In the genomic region with DNA sequence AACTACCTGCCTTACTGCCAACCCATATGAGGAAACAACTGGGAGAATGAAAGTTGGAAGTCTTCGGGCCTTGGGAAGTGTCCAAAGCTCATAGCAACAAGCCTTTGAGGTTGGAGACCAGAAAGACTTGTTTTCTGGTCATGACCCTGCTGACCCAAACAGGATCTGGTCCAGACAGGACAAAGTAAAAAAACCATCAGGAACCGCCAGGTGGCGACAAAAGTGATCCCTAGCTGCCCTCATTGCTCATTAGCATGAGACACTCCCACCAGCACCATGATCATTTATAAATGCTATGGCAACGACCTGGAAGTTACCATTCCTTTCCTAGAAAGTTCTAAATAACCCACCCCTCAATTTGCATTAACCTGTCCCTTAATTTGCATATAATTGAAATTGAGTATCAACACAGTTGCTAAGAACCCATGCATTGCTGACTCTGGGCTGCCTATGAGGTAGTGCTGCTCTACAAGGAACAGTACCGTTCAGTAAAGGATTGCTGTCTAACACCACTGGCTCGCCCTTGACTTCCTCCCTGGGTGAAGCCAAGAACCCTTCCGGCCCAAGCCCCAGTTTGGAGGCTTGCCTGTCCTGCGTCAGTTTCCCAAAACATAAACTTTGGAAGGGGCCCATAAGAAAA, we compare ENCODE assay signal across 10 cellular contexts.
DNase-seq lines count a peak whose midpoint lies in the region; ATAC-seq and TF ChIP-seq lines count a peak whose summit lies in the region.
"Had no signal": no experiment of that assay in that cellular context is flagged by ENCODE, and none has a peak within 500 bp of the region (broad histone marks: within the 10 kb centered on the region; RNA-seq: fewer than 3 reads in every experiment).

No MANE protein-coding gene starts in this region.

- no peak overlapping the region for H3K4me3 Mint-ChIP-seq in activated T-helper 2 cell treated with anti-CD3 and anti-CD28 coated beads, Interferon-gamma antibody, Interleukin-2, Interleukin-4, amounts not matched to agents 10 μg/mL and 5 μg/mL and 100 μg/mL, durations not matched to agents 14 hours and 24 hours and 36 hours (ENCODE audit: low read depth)
- H3K4me3 Mint-ChIP-seq: IgD-negative memory B cell had no signal

- POLR2A ChIA-PET in BJ (lab: Charles Lee) = no interaction called here

- H3K36me3 ChIP-seq in BJ (ENCODE audit: control insufficient read depth, insufficient read depth, low read length) = no peaks in the 10 kb centered on the region

- no peaks in the 10 kb centered on the region for H3K27me3 ChIP-seq in BJ (ENCODE audit: control insufficient read depth, insufficient read depth, low read length)

- peak; percentile 54 for TF ChIP-seq CTCF in BJ (IDR thresholded peaks at IDR 0.05; ENCODE audit: insufficient read depth, low read depth, low read length)

- H3K27me3 Mint-ChIP-seq in activated T-helper 2 cell treated with anti-CD3 and anti-CD28 coated beads, Interferon-gamma antibody, Interleukin-2, Interleukin-4, amounts not matched to agents 10 μg/mL and 5 μg/mL and 100 μg/mL, durations not matched to agents 14 hours and 24 hours and 36 hours (ENCODE audit: low read depth) = peaks cover 6% of the 10 kb centered on the region
- H3K27me3 Mint-ChIP-seq: IgD-negative memory B cell had no signal

- H3K9me3 Mint-ChIP-seq in activated T-helper 2 cell treated with anti-CD3 and anti-CD28 coated beads, Interferon-gamma antibody, Interleukin-2, Interleukin-4, amounts not matched to agents 10 μg/mL and 5 μg/mL and 100 μg/mL, durations not matched to agents 14 hours and 24 hours and 36 hours = peaks cover 3% of the 10 kb centered on the region

- ATAC-seq in GM19438 (IDR thresholded peaks at IDR 0.05; ENCODE audit: low read depth, unreplicated experiment) (peak; percentile 62), HG03025 (IDR thresholded peaks at IDR 0.05; ENCODE audit: low FRiP score, unreplicated experiment) (no peak), GM19324 (IDR thresholded peaks at IDR 0.05; ENCODE audit: low FRiP score, unreplicated experiment) (no peak)

- no peaks in the 10 kb centered on the region for H3K36me3 Mint-ChIP-seq in activated T-helper 2 cell treated with anti-CD3 and anti-CD28 coated beads, Interferon-gamma antibody, Interleukin-2, Interleukin-4, amounts not matched to agents 10 μg/mL and 5 μg/mL and 100 μg/mL, durations not matched to agents 14 hours and 24 hours and 36 hours (ENCODE audit: low read depth)

- no peak overlapping the region for H3K4me3 ChIP-seq in BJ (ENCODE audit: low read depth, low read length)

- intact Hi-C loops in activated T-helper 2 cell treated with anti-CD3 and anti-CD28 coated beads, Interferon-gamma antibody, Interleukin-2, Interleukin-4, amounts not matched to agents 10 μg/mL and 5 μg/mL and 100 μg/mL, durations not matched to agents 14 hours and 24 hours and 36 hours (cut with micrococcal nuclease) = loop anchor here (1.0 kb wide), 1 partner anchor 595 kb away; no protein-coding TSS in a partner anchor

- no peaks in the 10 kb centered on the region for H3K4me1 Mint-ChIP-seq in activated T-helper 2 cell treated with anti-CD3 and anti-CD28 coated beads, Interferon-gamma antibody, Interleukin-2, Interleukin-4, amounts not matched to agents 10 μg/mL and 5 μg/mL and 100 μg/mL, durations not matched to agents 14 hours and 24 hours and 36 hours (ENCODE audit: low read depth)
- H3K4me1 Mint-ChIP-seq: IgD-negative memory B cell had no signal

- H3K27ac Mint-ChIP-seq in activated T-helper 2 cell treated with anti-CD3 and anti-CD28 coated beads, Interferon-gamma antibody, Interleukin-2, Interleukin-4, amounts not matched to agents 10 μg/mL and 5 μg/mL and 100 μg/mL, durations not matched to agents 14 hours and 24 hours and 36 hours = no peak overlapping the region

- DNase-seq in BJ (ENCODE audit: low read depth) = no peak
- peak; percentile 14 for DNase-seq in NCI-H2196 treated with DMSO at 0.1 percent for 48 hours (lab: John Stamatoyannopoulos, UW; ENCODE audit: unreplicated experiment)
- DNase-seq in activated T-helper 2 cell treated with anti-CD3 and anti-CD28 coated beads, Interferon-gamma antibody, Interleukin-2, Interleukin-4, amounts not matched to agents 10 μg/mL and 5 μg/mL and 100 μg/mL, durations not matched to agents 14 hours and 24 hours and 36 hours (ENCODE audit: low spot score) = peak; percentile 14
- DNase-seq in mucosa of gallbladder (ENCODE audit: low spot score) = peak; percentile 35
- DNase-seq in DMS114 treated with DMSO at 0.1 percent for 48 hours (lab: John Stamatoyannopoulos, UW; ENCODE audit: unreplicated experiment) = no peak
- DNase-seq: left cardiac atrium had no signal

- CTCF ChIA-PET in BJ (lab: Yijun Ruan, JAX) = interaction anchor here (1.1 to 2.5 kb wide), 7 partner anchors 11 to 590 kb away, joined by 3 to 7 read pairs (median 3); no protein-coding TSS in a partner anchor

Comparison
In these comparisons a context has a peak if more than half of its experiments do, and no peak if none do; other contexts are left out.
1. DNase-seq: peak in NCI-H2196 treated with DMSO at 0.1 percent for 48 hours (single experiment), activated T-helper 2 cell treated with anti-CD3 and anti-CD28 coated beads, Interferon-gamma antibody, Interleukin-2, Interleukin-4, amounts not matched to agents 10 μg/mL and 5 μg/mL and 100 μg/mL, durations not matched to agents 14 hours and 24 hours and 36 hours (single experiment) and mucosa of gallbladder (single experiment); none in BJ (single experiment) and DMS114 treated with DMSO at 0.1 percent for 48 hours (single experiment).